23 cellular contexts compared by ENCODE assay signal in genomic region chr9:35579130-35579529, GRCh38. TPM values are rescaled to one million over a fixed set of nuclear protein-coding genes. Genes with fewer than 3 reads are reported as not detected.
A peak's percentile ranks its signal among the peaks of the same experiment; 100 is the strongest.
DNase-seq lines count a peak whose midpoint lies in the region; ATAC-seq and TF ChIP-seq lines count a peak whose summit lies in the region.
"Had no signal": no experiment of that assay in that cellular context is flagged by ENCODE, and none has a peak within 500 bp of the region (broad histone marks: within the 10 kb centered on the region; RNA-seq: fewer than 3 reads in every experiment).

No MANE protein-coding gene starts in this region.

- no peaks in the 10 kb centered on the region for H3K27me3 Mint-ChIP-seq in activated T-cell treated with anti-CD3 and anti-CD28 coated beads, Interleukin-2, amount 50 U/mL, for 4 hours (ENCODE audit: low read depth)
- H3K27me3 Mint-ChIP-seq: effector memory CD8-positive, alpha-beta T cell; T-helper 17 cell had no signal

- no peak for TF ChIP-seq CTCF in upper lobe of right lung (IDR thresholded peaks at IDR 0.05)

- H3K9me3 Mint-ChIP-seq in activated T-cell treated with anti-CD3 and anti-CD28 coated beads, Interleukin-2, amount 50 U/mL, for 4 hours, result peaks cover 15% of the 10 kb centered on the region

- H3K4me1 Mint-ChIP-seq in activated T-cell treated with anti-CD3 and anti-CD28 coated beads, Interleukin-2, amount 50 U/mL, for 4 hours (ENCODE audit: low read depth), result peaks cover 7% of the 10 kb centered on the region
- H3K4me1 Mint-ChIP-seq: T-helper 17 cell had no signal

- peak; percentile 12 to 16 for DNase-seq in activated CD4-positive, alpha-beta T cell treated with anti-CD3 and anti-CD28 coated beads for 24 hours (ENCODE audit: low read depth in 2 of 2)
- no peak for DNase-seq in activated CD4-positive, alpha-beta T cell treated with anti-CD3 and anti-CD28 coated beads for 4 hours
- DNase-seq in A172 (ENCODE audit: low spot score) (peak; percentile 9), iris pigment epithelial cell (ENCODE audit: low read depth) (peak; percentile 14), HK-2 (ENCODE audit: unreplicated experiment) (no peak), upper lobe of right lung (no peak)
- no peak for DNase-seq in activated T-cell treated with anti-CD3 and anti-CD28 coated beads, Interleukin-2, amount 50 U/mL, for 4 hours
- no peak for DNase-seq in activated effector memory CD4-positive, alpha-beta T cell treated with Interleukin-2 at 50 U/mL for 16 hours
- DNase-seq: amygdala; cerebellar nuclear complex; DMS153; effector memory CD8-positive, alpha-beta T cell; hypothalamus; kidney glomerular epithelial cell; MG63; NCI-H2029 treated with DMSO at 0.1 percent for 48 hours; NCI-H524 treated with DMSO at 0.1 percent for 48 hours; retina; SIG-M5; T-helper 17 cell; upper lobe of left lung had no signal

- ATAC-seq in activated T-cell treated with anti-CD3 and anti-CD28 coated beads, Interleukin-2, amount 50 U/mL, for 4 hours, result peak; percentile 96 to 97
- ATAC-seq in upper lobe of right lung, result no peak
- ATAC-seq: effector memory CD8-positive, alpha-beta T cell; T-helper 17 cell had no signal

- no peaks in the 10 kb centered on the region for H3K9me3 ChIP-seq in upper lobe of right lung

- intact Hi-C loops in upper lobe of right lung (cut with DNase I), result no loop called here

- no peaks in the 10 kb centered on the region for H3K4me1 ChIP-seq in upper lobe of right lung
- H3K4me1 ChIP-seq: upper lobe of left lung had no signal

- H3K27me3 ChIP-seq in upper lobe of right lung, result no peaks in the 10 kb centered on the region
- H3K27me3 ChIP-seq: MG63, upper lobe of left lung had no signal

- peaks cover 14% of the 10 kb centered on the region for H3K36me3 Mint-ChIP-seq in activated T-cell treated with anti-CD3 and anti-CD28 coated beads, Interleukin-2, amount 50 U/mL, for 4 hours (ENCODE audit: insufficient read depth)

- H3K4me3 ChIP-seq in upper lobe of right lung, result no peak overlapping the region
- H3K4me3 ChIP-seq: MG63, upper lobe of left lung had no signal

- H3K4me3 Mint-ChIP-seq in activated T-cell treated with anti-CD3 and anti-CD28 coated beads, Interleukin-2, amount 50 U/mL, for 4 hours, result peak overlapping the region; percentile 4
- H3K4me3 Mint-ChIP-seq: effector memory CD8-positive, alpha-beta T cell; mesothelial cell of epicardium; T-helper 17 cell had no signal

- H3K36me3 ChIP-seq in upper lobe of right lung, result no peaks in the 10 kb centered on the region
- H3K36me3 ChIP-seq: upper lobe of left lung had no signal

- no peak overlapping the region for H3K27ac ChIP-seq in upper lobe of right lung
- H3K27ac ChIP-seq: C4-2B, upper lobe of left lung had no signal

RNA-seq across cellular contexts. Expression of gene TESK1, which starts 25.9 kb away (rescaled TPM):
- total RNA-seq in A172 (2014; rRNA removed; shearing (Covaris generic)), result 11.3 and 15.1 TPM in 2 replicates
- 10 to 100 TPM; 42.0 to 57.1 (median 54.9) TPM for total RNA-seq in activated T-cell treated with anti-CD3 and anti-CD28 coated beads, Interleukin-2, amount 50 U/mL, for 4 hours
- total RNA-seq in upper lobe of right lung, result 43.9 TPM

RNA-seq across cellular contexts. Expression of gene CD72, which starts 39.1 kb away (rescaled TPM):
- total RNA-seq in A172 (2014; rRNA removed; shearing (Covaris generic)), result 0.12 and 0.48 TPM in 2 replicates
- total RNA-seq in activated T-cell treated with anti-CD3 and anti-CD28 coated beads, Interleukin-2, amount 50 U/mL, for 4 hours, result 1 to 10 TPM; 1.8 to 4.5 (median 3.9) TPM
- 3.0 TPM for total RNA-seq in upper lobe of right lung

Comparison
In these comparisons a context has a peak if more than half of its experiments do, and no peak if none do; other contexts are left out.
1. DNase-seq: peak in activated CD4-positive, alpha-beta T cell treated with anti-CD3 and anti-CD28 coated beads for 24 hours (2 of 2), A172 (single experiment) and iris pigment epithelial cell (single experiment); none in activated CD4-positive, alpha-beta T cell treated with anti-CD3 and anti-CD28 coated beads for 4 hours (0 of 2), activated T-cell treated with anti-CD3 and anti-CD28 coated beads, Interleukin-2, amount 50 U/mL, for 4 hours (single experiment), HK-2 (single experiment), upper lobe of right lung (single experiment) and activated effector memory CD4-positive, alpha-beta T cell treated with Interleukin-2 at 50 U/mL for 16 hours (single experiment).